23 cellular contexts compared by ENCODE assay signal in genomic region chr3:162525791-162526190, GRCh38.
"Had no signal": no experiment of that assay in that cellular context is flagged by ENCODE, and none has a peak within 500 bp of the region (broad histone marks: within the 10 kb centered on the region; RNA-seq: fewer than 3 reads in every experiment).

No MANE protein-coding gene starts in this region.

- H3K27me3 ChIP-seq: body of pancreas, gastrocnemius medialis, heart right ventricle, neutrophil, tibial artery had no signal

- H3K4me3 Mint-ChIP-seq: activated B cell treated with CpG ODN at 0.5 μM for 24 hours; activated CD4-positive, alpha-beta memory T cell treated with anti-CD3 and anti-CD28 coated beads for 36 hours; activated T-helper 1 cell treated with anti-CD3 and anti-CD28 coated beads, Interleukin-12 subunit alpha, Interleukin-12 subunit beta, Interleukin-2, Interleukin-4 antibody, amounts not matched to agents 30 ng/mL and 10 ng/mL and 1 ng/mL, durations not matched to agents 14 hours and 24 hours and 36 hours; endodermal cell; naive thymus-derived CD8-positive, alpha-beta T cell had no signal

- H3K27ac ChIP-seq: body of pancreas, epithelial cell of prostate, gastrocnemius medialis, heart right ventricle, neutrophil, parathyroid adenoma, tibial artery had no signal

- H3K36me3 Mint-ChIP-seq: activated CD4-positive, alpha-beta memory T cell treated with anti-CD3 and anti-CD28 coated beads for 36 hours; activated naive CD4-positive, alpha-beta T cell treated with anti-CD3 and anti-CD28 coated beads, Interleukin-2, amount 50 U/mL, for 72 hours; naive thymus-derived CD8-positive, alpha-beta T cell had no signal

- H3K27me3 Mint-ChIP-seq: activated B cell treated with CpG ODN at 0.5 μM for 24 hours; activated CD4-positive, alpha-beta memory T cell treated with anti-CD3 and anti-CD28 coated beads for 36 hours; naive thymus-derived CD8-positive, alpha-beta T cell had no signal

- H3K4me1 Mint-ChIP-seq: activated B cell treated with CpG ODN at 0.5 μM for 24 hours; endodermal cell; naive thymus-derived CD8-positive, alpha-beta T cell had no signal

- H3K4me1 ChIP-seq: body of pancreas, heart right ventricle, parathyroid adenoma, tibial artery had no signal

- H3K27ac Mint-ChIP-seq: activated B cell treated with CpG ODN at 0.5 μM for 24 hours; activated CD4-positive, alpha-beta memory T cell treated with anti-CD3 and anti-CD28 coated beads for 36 hours; activated naive CD4-positive, alpha-beta T cell treated with anti-CD3 and anti-CD28 coated beads, Interleukin-2, amount 50 U/mL, for 72 hours; activated T-helper 1 cell treated with anti-CD3 and anti-CD28 coated beads, Interleukin-12 subunit alpha, Interleukin-12 subunit beta, Interleukin-2, Interleukin-4 antibody, amounts not matched to agents 30 ng/mL and 10 ng/mL and 1 ng/mL, durations not matched to agents 14 hours and 24 hours and 36 hours; endodermal cell; naive thymus-derived CD8-positive, alpha-beta T cell had no signal

- ATAC-seq: activated naive CD4-positive, alpha-beta T cell treated with anti-CD3 and anti-CD28 coated beads, Interleukin-2, amount 50 U/mL, for 72 hours; naive thymus-derived CD8-positive, alpha-beta T cell had no signal

- H3K9me3 Mint-ChIP-seq: activated T-helper 1 cell treated with anti-CD3 and anti-CD28 coated beads, Interleukin-12 subunit alpha, Interleukin-12 subunit beta, Interleukin-2, Interleukin-4 antibody, amounts not matched to agents 30 ng/mL and 10 ng/mL and 1 ng/mL, durations not matched to agents 14 hours and 24 hours and 36 hours had no signal

- DNase-seq: activated B cell treated with CpG ODN at 0.5 μM for 24 hours; activated CD4-positive, alpha-beta memory T cell treated with anti-CD3 and anti-CD28 coated beads for 36 hours; activated CD4-positive, alpha-beta T cell treated with anti-CD3 and anti-CD28 coated beads for 4 hours; activated gamma-delta T cell treated with Interleukin-2 at 50 U/mL for 16 hours; activated T-cell treated with anti-CD3 and anti-CD28 coated beads for 4 hours; endodermal cell; gastrocnemius medialis; left ventricle myocardium superior; naive thymus-derived CD8-positive, alpha-beta T cell; stimulated activated CD4-positive, alpha-beta T cell treated with anti-CD3 and anti-CD28 coated beads, Interleukin-12 subunit alpha, Interleukin-12 subunit beta, amount 100 ng/mL, for 4 hours; stimulated activated CD4-positive, alpha-beta T cell treated with anti-CD3 and anti-CD28 coated beads, Interleukin-1b, Interleukin-23, amount 100 ng/mL, for 48 hours; stimulated activated CD8-positive, alpha-beta memory T cell treated with anti-CD3 and anti-CD28 coated beads, Interleukin-4, amount 100 ng/mL, for 48 hours; stimulated activated naive CD4-positive, alpha-beta T cell treated with Interleukin-2 at 50 U/mL for 16 hours; T-helper 1 cell; T-helper 9 cell; tibial artery had no signal

- H3K4me3 ChIP-seq: body of pancreas, gastrocnemius medialis, heart right ventricle, tibial artery had no signal

- H3K36me3 ChIP-seq: gastrocnemius medialis, heart right ventricle, neutrophil, tibial artery had no signal

- H3K9me3 ChIP-seq: body of pancreas, gastrocnemius medialis, neutrophil, tibial artery had no signal
